Comparison of ENCODE assay signal across 9 cellular contexts in the genomic region with DNA sequence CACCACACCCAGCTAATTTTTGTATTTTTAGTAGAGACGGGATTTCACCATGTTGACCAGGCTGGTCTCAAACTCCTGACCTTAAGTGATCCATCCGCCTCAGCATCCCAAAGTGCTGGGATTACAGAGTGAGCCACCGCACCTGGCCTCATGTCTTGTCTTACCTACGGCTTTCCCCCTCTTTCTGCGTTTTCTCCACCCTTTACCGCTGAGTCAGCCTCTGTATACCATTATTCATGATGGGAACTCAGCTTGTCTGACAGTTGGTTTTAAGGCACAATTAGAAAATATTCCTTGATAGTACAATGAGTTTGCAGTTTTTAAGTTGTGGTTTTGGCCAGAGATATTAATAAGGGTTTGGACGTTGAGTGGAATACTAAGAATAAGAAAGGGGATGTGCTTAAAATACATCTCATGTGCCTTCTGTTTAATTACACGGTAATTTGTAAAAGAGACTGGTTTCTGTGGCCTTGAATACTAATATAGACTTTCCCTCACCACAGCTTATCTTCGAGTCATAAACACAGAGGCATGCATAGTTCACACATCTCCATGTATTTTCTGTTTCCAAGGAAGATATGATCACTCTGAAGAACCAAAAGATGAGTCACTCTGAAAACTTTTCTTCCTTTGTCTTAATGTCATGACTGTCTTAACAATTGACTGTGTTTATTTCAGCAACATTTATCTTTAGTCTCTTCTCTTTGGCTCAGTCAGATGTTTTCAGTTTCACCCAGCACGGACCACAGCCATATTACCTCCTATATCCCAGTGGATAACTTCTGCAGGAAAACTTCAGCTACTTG. TPM values are rescaled to one million over a fixed set of nuclear protein-coding genes. Genes with fewer than 3 reads are reported as not detected.
A peak's percentile ranks its signal among the peaks of the same experiment; 100 is the strongest.
DNase-seq lines count a peak whose midpoint lies in the region; ATAC-seq, FAIRE-seq and TF ChIP-seq lines count a peak whose summit lies in the region.
"Had no signal": no experiment of that assay in that cellular context is flagged by ENCODE, and none has a peak within 500 bp of the region (broad histone marks: within the 10 kb centered on the region; RNA-seq: fewer than 3 reads in every experiment).

No MANE protein-coding gene starts in this region.

- H3K27me3 ChIP-seq in K562 (ENCODE audit: control insufficient read depth in 2 of 2, insufficient read depth in 2 of 2, low read length in 2 of 2) = peaks cover 3 to 24% of the 10 kb centered on the region in 2 experiments; a peak in 3 of 5 replicates

- H3K27ac ChIP-seq in K562 (ENCODE audit: extremely low read depth, low read depth, low read length) = peak overlapping the region; percentile 24; the same call in 1 of the 3 replicates
- H3K27ac ChIP-seq in coronary artery = no peak overlapping the region

- intact Hi-C loops in K562 (cut with micrococcal nuclease) = no loop called here

- no peak for TF ChIP-seq CTCF in K562 (IDR thresholded peaks at IDR 0.05 in 2 of 3, conservative IDR thresholded peaks at IDR 0.05 in 1 of 3; ENCODE audit: insufficient read depth in 2 of 3, low read depth in 1 of 3, low read length in 3 of 3)
- no peak for TF ChIP-seq CTCF in coronary artery (IDR thresholded peaks at IDR 0.05)

- POLR2A ChIA-PET in K562 (lab: Yijun Ruan, JAX) = interaction anchor here (1.5 kb wide), 1 partner anchor 14 kb away, joined by 4 read pairs; no protein-coding TSS in a partner anchor
- POLR2A ChIA-PET in naive thymus-derived CD8-positive, alpha-beta T cell (lab: Charles Lee) = interaction anchor here (0.5 to 29.3 kb wide), 11 partner anchors 8 to 51 kb away, joined by 3 to 824 read pairs (median 6); no protein-coding TSS in a partner anchor

- no TSS peak for BruUV-seq in K562 (replicated peaks; lab: Mats Ljungman, UMichigan)

- H3K9ac ChIP-seq in K562 (ENCODE audit: insufficient read depth in 1 of 2, low read depth in 2 of 2, low read length in 2 of 2) = no peak overlapping the region

- H3K9me3 ChIP-seq in K562 (replicated peaks; ENCODE audit: control insufficient read depth, insufficient read depth, low read depth, low read length) = no peaks in the 10 kb centered on the region

- 7% methylated on average over 10 of the region's 10 CpGs for WGBS in K562 (ENCODE audit: insufficient coverage, low coverage, missing lambda C conversion rate)

- no peak overlapping the region for H2AFZ ChIP-seq in K562 (ENCODE audit: low read depth, low read length)

- H3K36me3 ChIP-seq in K562 (ENCODE audit: control insufficient read depth, insufficient read depth, low read length) = no peaks in the 10 kb centered on the region

- peaks cover 0 to 5% (median 0%) of the 10 kb centered on the region in 3 donors for H3K36me3 Mint-ChIP-seq in naive thymus-derived CD8-positive, alpha-beta T cell

- no peak overlapping the region for H3K4me3 ChIP-seq in K562
- H3K4me3 ChIP-seq in coronary artery = no peak overlapping the region

- in situ Hi-C loops in K562 (cut with MboI) = no loop called here

- peak; percentile 74 for FAIRE-seq in K562 (lab: Jason Lieb, UNC)
- FAIRE-seq: small intestine had no signal

- H3K4me3 Mint-ChIP-seq in naive thymus-derived CD8-positive, alpha-beta T cell = peak overlapping the region in 5 of 10 donors; percentile 1 to 36 (median 21)

- H3K4me2 ChIP-seq in K562 (ENCODE audit: insufficient read depth, low read length) = peak overlapping the region; percentile 11; the same call in 1 of the 2 replicates

- H3K27ac Mint-ChIP-seq in naive thymus-derived CD8-positive, alpha-beta T cell = peak overlapping the region; percentile 63 to 93 (median 88)

- H3K4me1 ChIP-seq in K562 (replicated peaks in 1 of 2; ENCODE audit: control insufficient read depth in 2 of 2, insufficient read depth in 2 of 2, low read length in 2 of 2) = peaks cover 6 to 9% of the 10 kb centered on the region in 2 experiments

- H3K9me3 Mint-ChIP-seq in naive thymus-derived CD8-positive, alpha-beta T cell = peaks cover 0 to 2% (median 0%) of the 10 kb centered on the region in 9 donors

- no peaks in the 10 kb centered on the region for H3K9me1 ChIP-seq in K562 (ENCODE audit: control insufficient read depth, insufficient read depth, low read length)

- H3K4me1 Mint-ChIP-seq in naive thymus-derived CD8-positive, alpha-beta T cell = peaks cover 30 to 81% (median 69%) of the 10 kb centered on the region in 4 donors

- no peak for TF ChIP-seq POLR2A in K562 (conservative IDR thresholded peaks at IDR 0.05)

- ATAC-seq in K562 (no peak), GM21381 (IDR thresholded peaks at IDR 0.05; ENCODE audit: unreplicated experiment) (no peak)
- ATAC-seq in naive thymus-derived CD8-positive, alpha-beta T cell = peak in 1 of 2 donors; percentile 4

- H3K27me3 Mint-ChIP-seq in naive thymus-derived CD8-positive, alpha-beta T cell = no peaks in the 10 kb centered on the region

- TF ChIP-seq RAD21 in K562 (CRISPR knock-in tag; conservative IDR thresholded peaks at IDR 0.05 in 1 of 2, IDR thresholded peaks at IDR 0.05 in 1 of 2) = no peak

- TF ChIP-seq EP300 in K562 (IDR thresholded peaks at IDR 0.05; ENCODE audit: low read length) = no peak

- no peaks in the 10 kb centered on the region for H4K20me1 ChIP-seq in K562 (replicated peaks; ENCODE audit: control insufficient read depth, insufficient read depth, low read length)

- CTCF ChIA-PET in K562 (lab: Yijun Ruan, JAX; ENCODE audit: low intra/inter-chr PET ratio) = no interaction called here

- DNase-seq in ELR (ENCODE audit: low read depth) (peak; percentile 95), MV-4-11 (lab: John Stamatoyannopoulos, UW) (peak; percentile 89), K562 (ENCODE audit: extremely low read depth in 1 of 4, low spot score in 3 of 4) (peak in 3 of 4 experiments; percentile 12 to 27 (median 21)), coronary artery (ENCODE audit: low spot score) (no peak), hippocampal formation (lab: John Stamatoyannopoulos, UW) (no peak)
- DNase-seq in naive thymus-derived CD8-positive, alpha-beta T cell = no peak
- no peak for DNase-seq in stimulated activated naive CD4-positive, alpha-beta T cell treated with Interleukin-2 at 50 U/mL for 16 hours (lab: John Stamatoyannopoulos, UW)
- DNase-seq: small intestine had no signal

- no peaks in the 10 kb centered on the region for H3K79me2 ChIP-seq in K562 (ENCODE audit: control insufficient read depth, insufficient read depth, low read length)

TF ChIP-seq in K562, 482 proteins besides CTCF, POLR2A, EP300 and RAD21 (continues in another document):
- TF ChIP-seq TFAM (CRISPR knock-in tag; conservative IDR thresholded peaks at IDR 0.05) (no peak), NFE2L1 (tag; IDR thresholded peaks at IDR 0.05; ENCODE audit: borderline replicate concordance, low read depth) (peak; percentile 34; the same call in 1 of the 2 replicates), UBTF (IDR thresholded peaks at IDR 0.05; ENCODE audit: borderline replicate concordance in 1 of 2, low read depth in 2 of 2, low read length in 2 of 2) (no peak), RBM17 (IDR thresholded peaks at IDR 0.05; ENCODE audit: borderline replicate concordance, low read depth, low read length) (no peak), BACH1 (tag; IDR thresholded peaks at IDR 0.05) (peak; percentile 28; the same call in 1 of the 2 replicates)
- TF ChIP-seq, protein P1, sequence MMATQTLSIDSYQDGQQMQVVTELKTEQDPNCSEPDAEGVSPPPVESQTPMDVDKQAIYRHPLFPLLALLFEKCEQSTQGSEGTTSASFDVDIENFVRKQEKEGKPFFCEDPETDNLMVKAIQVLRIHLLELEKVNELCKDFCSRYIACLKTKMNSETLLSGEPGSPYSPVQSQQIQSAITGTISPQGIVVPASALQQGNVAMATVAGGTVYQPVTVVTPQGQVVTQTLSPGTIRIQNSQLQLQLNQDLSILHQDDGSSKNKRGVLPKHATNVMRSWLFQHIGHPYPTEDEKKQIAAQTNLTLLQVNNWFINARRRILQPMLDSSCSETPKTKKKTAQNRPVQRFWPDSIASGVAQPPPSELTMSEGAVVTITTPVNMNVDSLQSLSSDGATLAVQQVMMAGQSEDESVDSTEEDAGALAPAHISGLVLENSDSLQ (IDR thresholded peaks at IDR 0.05) = peak; percentile 49

RNA-seq across cellular contexts. Expression of gene PITPNC1, which starts 54.3 kb away (rescaled TPM):
- 2.3 and 5.3 TPM in 2 replicates for total RNA-seq in K562 (2011; cell fraction: chromatin; rRNA removed; ENCODE audit: low replicate concordance)
- total RNA-seq in K562 (2011; cell fraction: nucleolus; rRNA removed) = 0.53 and 1.2 TPM in 2 replicates
- 1.8 TPM in 2 replicates for total RNA-seq in K562 (2011; cell fraction: nucleoplasm; rRNA removed)
- total RNA-seq in K562 (2014; rRNA removed) (0.37 and 0.82 TPM in 2 replicates), K562 (2014; rRNA removed; fragmentation: Illumina TruSeq; extraction: Trizol) (0.70 and 0.80 TPM in 2 replicates), K562 (2015; rRNA removed; fragmentation: Illumina TruSeq; extraction: Trizol) (0.25 and 0.53 TPM in 2 replicates), K562 (2021) (0.85 and 1.1 TPM in 2 replicates)
- polyA plus RNA-seq in K562 (2011; rRNA removed) (0.65 and 0.76 TPM in 2 replicates), K562 (2014; fragmentation: Illumina TruSeq; extraction: Trizol) (0.83 and 1.0 TPM in 2 replicates), K562 (2014; fragmentation: Nextera tagmentation; extraction: Ambion mirVana) (under 1 TPM; 0.11 to 0.45 TPM), K562 (2014; rRNA removed) (0.37 and 0.49 TPM in 2 replicates)
- polyA plus RNA-seq in K562 (2011; cell fraction: cytosol; rRNA removed) = 0.21 and 0.65 TPM in 2 replicates
- 0.30 and 0.56 TPM in 2 replicates for polyA plus RNA-seq in K562 (2011; cell fraction: nucleus; rRNA removed)
- 0.56 and 0.58 TPM in 2 replicates for polyA plus RNA-seq in K562 (2012)
- polyA minus RNA-seq in K562 (2011; rRNA and poly(A)+ RNA removed) = 1.3 and 2.2 TPM in 2 replicates
- 0.48 TPM in 1 of 2 replicates, not detected in the other for polyA minus RNA-seq in K562 (2011; cell fraction: cytosol; rRNA and poly(A)+ RNA removed)
- 0.56 and 0.67 TPM in 2 replicates for polyA minus RNA-seq in K562 (2011; cell fraction: nucleus; rRNA and poly(A)+ RNA removed)
- 100 to 1,000 TPM; 128 to 133 TPM for total RNA-seq in naive thymus-derived CD8-positive, alpha-beta T cell
- 100 to 1,000 TPM; 119 to 159 (median 125) TPM for polyA plus RNA-seq in naive thymus-derived CD8-positive, alpha-beta T cell

Comparison
In these comparisons a context has a peak if more than half of its experiments do, and no peak if none do; other contexts are left out.
1. DNase-seq: peak in ELR (single experiment), MV-4-11 (single experiment) and K562 (3 of 4); none in naive thymus-derived CD8-positive, alpha-beta T cell (0 of 10), coronary artery (single experiment), hippocampal formation (0 of 2) and stimulated activated naive CD4-positive, alpha-beta T cell treated with Interleukin-2 at 50 U/mL for 16 hours (single experiment).
2. RNA of gene PITPNC1, which starts 54.3 kb away (total RNA-seq): 128 to 133 TPM in naive thymus-derived CD8-positive, alpha-beta T cell; 0.25 to 5.3 TPM in K562; every median in the first group is over 10 times any median in the second.